In the genomic region with DNA sequence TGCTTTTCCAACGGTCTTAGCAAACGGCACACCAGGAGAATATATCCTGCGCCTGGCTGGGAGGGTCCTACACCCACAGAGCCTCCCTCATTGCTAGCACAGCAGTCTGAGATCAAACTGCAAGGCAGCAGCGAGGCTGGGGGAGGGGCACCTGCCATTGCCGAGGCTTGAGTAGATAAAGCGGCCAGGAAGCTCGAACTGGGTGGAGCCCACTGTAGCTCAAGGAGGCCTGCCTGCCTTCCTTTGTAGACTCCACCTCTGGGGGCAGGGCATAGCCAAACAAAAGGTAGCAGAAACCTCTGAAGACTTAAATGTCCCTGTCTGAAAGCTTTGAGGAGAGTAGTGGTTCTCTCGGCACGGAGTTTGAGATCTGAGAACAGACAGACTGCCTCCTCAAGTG, we compare ENCODE assay signal across 1 cellular context. TPM values are rescaled to one million over a fixed set of nuclear protein-coding genes. Genes with fewer than 3 reads are reported as not detected.
"Had no signal": no experiment of that assay in that cellular context is flagged by ENCODE, and none has a peak within 500 bp of the region (broad histone marks: within the 10 kb centered on the region; RNA-seq: fewer than 3 reads in every experiment).

No MANE protein-coding gene starts in this region.

RNA-seq across cellular contexts. Expression of gene HPDL, which starts 41.8 kb away (rescaled TPM):
- total RNA-seq: M059J had no signal
